ENCODE assay signal across 1 cellular context in the genomic region with DNA sequence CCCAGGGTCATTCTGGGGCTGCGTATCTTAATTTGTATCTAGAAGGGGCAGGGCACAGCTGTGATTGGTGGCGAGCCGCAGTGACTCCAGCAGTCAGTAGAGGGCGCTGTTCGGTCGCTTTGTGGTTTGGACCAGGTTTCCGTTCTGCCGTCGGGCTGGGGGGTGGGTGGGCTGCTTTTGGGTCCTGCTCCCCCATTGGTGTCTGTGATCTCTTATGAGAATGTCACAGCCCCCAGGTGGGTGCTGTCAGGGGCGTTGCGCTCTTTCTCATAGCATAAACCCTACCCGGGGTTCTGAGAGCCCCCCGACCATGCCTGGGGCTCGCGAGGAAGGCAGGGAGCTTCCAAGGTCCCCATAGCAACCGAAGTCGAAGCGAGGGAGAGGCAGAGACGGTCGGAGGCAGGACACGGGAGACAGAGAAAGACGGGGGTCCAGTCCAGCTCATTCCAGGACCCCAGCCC.
TF ChIP-seq lines count a peak whose summit lies in the region.

No MANE protein-coding gene starts in this region.

TF ChIP-seq in HCT116, 20 proteins besides CTCF, POLR2A, EP300 and RAD21 (continued from another document):
- TF ChIP-seq, protein P1, sequence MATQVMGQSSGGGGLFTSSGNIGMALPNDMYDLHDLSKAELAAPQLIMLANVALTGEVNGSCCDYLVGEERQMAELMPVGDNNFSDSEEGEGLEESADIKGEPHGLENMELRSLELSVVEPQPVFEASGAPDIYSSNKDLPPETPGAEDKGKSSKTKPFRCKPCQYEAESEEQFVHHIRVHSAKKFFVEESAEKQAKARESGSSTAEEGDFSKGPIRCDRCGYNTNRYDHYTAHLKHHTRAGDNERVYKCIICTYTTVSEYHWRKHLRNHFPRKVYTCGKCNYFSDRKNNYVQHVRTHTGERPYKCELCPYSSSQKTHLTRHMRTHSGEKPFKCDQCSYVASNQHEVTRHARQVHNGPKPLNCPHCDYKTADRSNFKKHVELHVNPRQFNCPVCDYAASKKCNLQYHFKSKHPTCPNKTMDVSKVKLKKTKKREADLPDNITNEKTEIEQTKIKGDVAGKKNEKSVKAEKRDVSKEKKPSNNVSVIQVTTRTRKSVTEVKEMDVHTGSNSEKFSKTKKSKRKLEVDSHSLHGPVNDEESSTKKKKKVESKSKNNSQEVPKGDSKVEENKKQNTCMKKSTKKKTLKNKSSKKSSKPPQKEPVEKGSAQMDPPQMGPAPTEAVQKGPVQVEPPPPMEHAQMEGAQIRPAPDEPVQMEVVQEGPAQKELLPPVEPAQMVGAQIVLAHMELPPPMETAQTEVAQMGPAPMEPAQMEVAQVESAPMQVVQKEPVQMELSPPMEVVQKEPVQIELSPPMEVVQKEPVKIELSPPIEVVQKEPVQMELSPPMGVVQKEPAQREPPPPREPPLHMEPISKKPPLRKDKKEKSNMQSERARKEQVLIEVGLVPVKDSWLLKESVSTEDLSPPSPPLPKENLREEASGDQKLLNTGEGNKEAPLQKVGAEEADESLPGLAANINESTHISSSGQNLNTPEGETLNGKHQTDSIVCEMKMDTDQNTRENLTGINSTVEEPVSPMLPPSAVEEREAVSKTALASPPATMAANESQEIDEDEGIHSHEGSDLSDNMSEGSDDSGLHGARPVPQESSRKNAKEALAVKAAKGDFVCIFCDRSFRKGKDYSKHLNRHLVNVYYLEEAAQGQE (IDR thresholded peaks at IDR 0.05; ENCODE audit: low read depth), result no peak
- no peak for TF ChIP-seq SP1 (IDR thresholded peaks at IDR 0.05; ENCODE audit: low read depth)
- no peak for TF ChIP-seq SIN3A (IDR thresholded peaks at IDR 0.05; ENCODE audit: low read depth)
- TF ChIP-seq ZNF274 (IDR thresholded peaks at IDR 0.05; ENCODE audit: low read depth, low read length), result no peak
- TF ChIP-seq, protein P2, sequence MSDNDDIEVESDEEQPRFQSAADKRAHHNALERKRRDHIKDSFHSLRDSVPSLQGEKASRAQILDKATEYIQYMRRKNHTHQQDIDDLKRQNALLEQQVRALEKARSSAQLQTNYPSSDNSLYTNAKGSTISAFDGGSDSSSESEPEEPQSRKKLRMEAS (IDR thresholded peaks at IDR 0.05), result no peak
- TF ChIP-seq JUND (IDR thresholded peaks at IDR 0.05), result no peak
- TF ChIP-seq ELF1 (IDR thresholded peaks at IDR 0.05; ENCODE audit: borderline replicate concordance, low read depth), result no peak
- TF ChIP-seq EZH2phosphoT487 (IDR thresholded peaks at IDR 0.05; ENCODE audit: borderline replicate concordance), result no peak
- no peak for TF ChIP-seq YY1 (IDR thresholded peaks at IDR 0.05; ENCODE audit: extremely low read depth, insufficient replicate concordance, low read depth, low read length)
